In genomic region chr2:85600951-85601770, GRCh38 we compare ENCODE assay signal across 9 cellular contexts. TPM values are rescaled to one million over a fixed set of nuclear protein-coding genes. Genes with fewer than 3 reads are reported as not detected.
DNase-seq lines count a peak whose midpoint lies in the region; ATAC-seq and TF ChIP-seq lines count a peak whose summit lies in the region.
"Had no signal": no experiment of that assay in that cellular context is flagged by ENCODE, and none has a peak within 500 bp of the region (broad histone marks: within the 10 kb centered on the region; RNA-seq: fewer than 3 reads in every experiment).

No MANE protein-coding gene starts in this region.

- H3K4me1 ChIP-seq in lower lobe of right lung, result peaks cover 60% of the 10 kb centered on the region
- peaks cover 35 to 54% of the 10 kb centered on the region in 2 donors for H3K4me1 ChIP-seq in thoracic aorta (ENCODE audit: control insufficient read depth in 1 of 2, low read depth in 2 of 2)

- in situ Hi-C loops in brain microvascular endothelial cell (cut with HindIII; ENCODE audit: low pct_ligation_motif_present, low sequenced_read_pairs), result no loop called here

- H3K4me1 Mint-ChIP-seq in activated T-cell treated with anti-CD3 and anti-CD28 coated beads, Interleukin-2, amount 50 U/mL, for 4 hours (ENCODE audit: low read depth), result peaks cover 33% of the 10 kb centered on the region

- peak overlapping the region; percentile 85 for H3K4me3 Mint-ChIP-seq in activated T-cell treated with anti-CD3 and anti-CD28 coated beads, Interleukin-2, amount 50 U/mL, for 4 hours

- H3K27me3 ChIP-seq in brain microvascular endothelial cell (replicated peaks), result no peaks in the 10 kb centered on the region
- no peaks in the 10 kb centered on the region for H3K27me3 ChIP-seq in lower lobe of right lung (ENCODE audit: low read depth)
- H3K27me3 ChIP-seq in thoracic aorta (replicated peaks; ENCODE audit: insufficient read depth), result no peaks in the 10 kb centered on the region

- no peaks in the 10 kb centered on the region for H3K9me3 Mint-ChIP-seq in activated T-cell treated with anti-CD3 and anti-CD28 coated beads, Interleukin-2, amount 50 U/mL, for 4 hours

- DNase-seq in activated T-cell treated with anti-CD3 and anti-CD28 coated beads, Interleukin-2, amount 50 U/mL, for 4 hours, result no peak
- DNase-seq in activated T-cell treated with anti-CD3 and anti-CD28 coated beads for 4 hours (no peak), brain microvascular endothelial cell (no peak), lower lobe of right lung (no peak), thoracic aorta (ENCODE audit: low spot score) (no peak), MV-4-11 (lab: John Stamatoyannopoulos, UW) (no peak), cerebellar nuclear complex (lab: John Stamatoyannopoulos, UW) (no peak)
- DNase-seq: NCI-H510A had no signal

- TF ChIP-seq CTCF in brain microvascular endothelial cell (IDR thresholded peaks at IDR 0.05; ENCODE audit: low read depth, low read length, missing control alignments) (no peak), lower lobe of right lung (IDR thresholded peaks at IDR 0.05) (no peak), thoracic aorta (IDR thresholded peaks at IDR 0.05) (no peak)

- H3K4me3 ChIP-seq in brain microvascular endothelial cell (ENCODE audit: low read depth, low read length) (peak overlapping the region; percentile 96), lower lobe of right lung (peak overlapping the region; percentile 82), thoracic aorta (peak overlapping the region; percentile 80)

- no peak for ATAC-seq in activated T-cell treated with anti-CD3 and anti-CD28 coated beads, Interleukin-2, amount 50 U/mL, for 4 hours
- no peak for ATAC-seq in lower lobe of right lung
- no peak for ATAC-seq in thoracic aorta (ENCODE audit: insufficient number of reproducible peaks, low FRiP score, low read depth)
- ATAC-seq in GM21360 (IDR thresholded peaks at IDR 0.05; ENCODE audit: unreplicated experiment), result no peak

- H3K9me3 ChIP-seq in lower lobe of right lung (no peaks in the 10 kb centered on the region), thoracic aorta (no peaks in the 10 kb centered on the region)

- H3K27me3 Mint-ChIP-seq in activated T-cell treated with anti-CD3 and anti-CD28 coated beads, Interleukin-2, amount 50 U/mL, for 4 hours (ENCODE audit: low read depth), result no peaks in the 10 kb centered on the region

- intact Hi-C loops in lower lobe of right lung (cut with DNase I), result no loop called here

- H3K27ac ChIP-seq in brain microvascular endothelial cell (no peak overlapping the region), lower lobe of right lung (peak overlapping the region; percentile 90), thoracic aorta (peak overlapping the region; percentile 67 to 85)

- H3K36me3 Mint-ChIP-seq in activated T-cell treated with anti-CD3 and anti-CD28 coated beads, Interleukin-2, amount 50 U/mL, for 4 hours (ENCODE audit: insufficient read depth), result peaks cover 1% of the 10 kb centered on the region

- H3K36me3 ChIP-seq in brain microvascular endothelial cell (replicated peaks) (peaks cover 15% of the 10 kb centered on the region), lower lobe of right lung (peaks cover 46% of the 10 kb centered on the region), thoracic aorta (peaks cover 15% of the 10 kb centered on the region)

RNA-seq across cellular contexts. Expression of gene TMEM150A, which starts 1.3 kb away (rescaled TPM):
- total RNA-seq in activated T-cell treated with anti-CD3 and anti-CD28 coated beads, Interleukin-2, amount 50 U/mL, for 4 hours, result 10 to 100 TPM in 2 of 3 donors, 1 to 10 TPM in 1; 9.7 to 11.9 (median 10.5) TPM
- total RNA-seq in lower lobe of right lung (28.9 TPM), thoracic aorta (10 to 100 TPM; 25.7 to 26.3 TPM)

RNA-seq across cellular contexts. Expression of gene RNF181, which starts 5.6 kb away (rescaled TPM):
- total RNA-seq in activated T-cell treated with anti-CD3 and anti-CD28 coated beads, Interleukin-2, amount 50 U/mL, for 4 hours, result 100 to 1,000 TPM in 1 of 3 donors, 10 to 100 TPM in 2; 87.8 to 108 (median 94.0) TPM
- total RNA-seq in lower lobe of right lung (89.8 TPM), thoracic aorta (100 to 1,000 TPM; 107 to 124 TPM)

RNA-seq across cellular contexts. Expression of gene C2orf68, which starts 10.7 kb away (rescaled TPM):
- 10 to 100 TPM; 17.1 to 21.0 (median 18.1) TPM for total RNA-seq in activated T-cell treated with anti-CD3 and anti-CD28 coated beads, Interleukin-2, amount 50 U/mL, for 4 hours
- 40.6 TPM for total RNA-seq in lower lobe of right lung
- 10 to 100 TPM; 13.0 to 21.9 TPM for total RNA-seq in thoracic aorta

RNA-seq across cellular contexts. Expression of gene USP39, which starts 14.8 kb away (rescaled TPM):
- total RNA-seq in activated T-cell treated with anti-CD3 and anti-CD28 coated beads, Interleukin-2, amount 50 U/mL, for 4 hours, result 100 to 1,000 TPM; 106 to 110 (median 107) TPM
- total RNA-seq in lower lobe of right lung (40.2 TPM), thoracic aorta (100 to 1,000 TPM in 1 of 2 donors, 10 to 100 TPM in 1; 39.5 to 109 TPM)

RNA-seq across cellular contexts. Expression of gene VAMP5, which starts 16.9 kb away (rescaled TPM):
- 10 to 100 TPM in 1 of 3 donors, 1 to 10 TPM in 2; 7.3 to 12.1 (median 9.3) TPM for total RNA-seq in activated T-cell treated with anti-CD3 and anti-CD28 coated beads, Interleukin-2, amount 50 U/mL, for 4 hours
- total RNA-seq in lower lobe of right lung (87.0 TPM), thoracic aorta (10 to 100 TPM; 27.1 to 42.8 TPM)
